Comparison of ENCODE assay signal across 8 cellular contexts in genomic region chr11:110093407-110094297, GRCh38. TPM values are rescaled to one million over a fixed set of nuclear protein-coding genes. Genes with fewer than 3 reads are reported as not detected.
A peak's percentile ranks its signal among the peaks of the same experiment; 100 is the strongest.
DNase-seq lines count a peak whose midpoint lies in the region; ATAC-seq, FAIRE-seq and TF ChIP-seq lines count a peak whose summit lies in the region.

No MANE protein-coding gene starts in this region.

- no peaks in the 10 kb centered on the region for H3K9me3 Mint-ChIP-seq in chondrocyte (ENCODE audit: low read depth)

- ATAC-seq in GM19455 (IDR thresholded peaks at IDR 0.05; ENCODE audit: unreplicated experiment), result peak; percentile 30
- ATAC-seq in HG03565 (IDR thresholded peaks at IDR 0.05; ENCODE audit: unreplicated experiment), result peak; percentile 10

- peak; percentile 63 for DNase-seq in EH (ENCODE audit: low read depth)
- peak; percentile 36 for DNase-seq in RWPE1 (ENCODE audit: low spot score)
- DNase-seq in chondrocyte (ENCODE audit: low spot score), result peak; percentile 87
- peak; percentile 30 for DNase-seq in kidney glomerular epithelial cell (lab: John Stamatoyannopoulos, UW)
- DNase-seq in small intestine, result peak; percentile 51
- DNase-seq in SIG-M5 treated with dmso at 0.1 percent for 504 hours (lab: John Stamatoyannopoulos, UW; ENCODE audit: unreplicated experiment), result no peak

- H3K27me3 Mint-ChIP-seq in chondrocyte (ENCODE audit: low read depth), result no peaks in the 10 kb centered on the region

- H3K27ac ChIP-seq in RWPE1 (peak overlapping the region; percentile 94), small intestine (ENCODE audit: low read depth in 1 of 2, low read length in 1 of 2) (peak overlapping the region; percentile 58 to 79)

- peak overlapping the region; percentile 92 for H3K4me3 Mint-ChIP-seq in chondrocyte (ENCODE audit: unreplicated experiment)

- H3K9me3 ChIP-seq in small intestine (ENCODE audit: control insufficient read depth, low read depth), result no peaks in the 10 kb centered on the region

- peak overlapping the region; percentile 62 to 84 for H3K4me3 ChIP-seq in small intestine (ENCODE audit: low read depth in 1 of 2, low read length in 2 of 2)

- CTCF ChIA-PET in RWPE1 (lab: Yijun Ruan, JAX), result interaction anchor here (0.6 to 2.1 kb wide), 13 partner anchors 11 to 359 kb away, joined by 3 to 8 read pairs (median 4); no protein-coding TSS in a partner anchor

- H3K27me3 ChIP-seq in small intestine (ENCODE audit: control insufficient read depth in 2 of 2, insufficient read depth in 2 of 2, low read length in 2 of 2), result peaks cover 0 to 2% of the 10 kb centered on the region in 2 donors

- 1 to 3% (median 1%) methylated on average over 41 to 80 of the region's 80 CpGs for WGBS in small intestine, 3 donors

- POLR2A ChIA-PET in RWPE1 (lab: Yijun Ruan, JAX; ENCODE audit: low non-redundant PET), result no interaction called here

- no peaks in the 10 kb centered on the region for H3K36me3 Mint-ChIP-seq in chondrocyte (ENCODE audit: low read depth)

- peaks cover 36% of the 10 kb centered on the region for H3K4me1 Mint-ChIP-seq in chondrocyte (ENCODE audit: low read depth)

- no peak for FAIRE-seq in small intestine (lab: Jason Lieb, UNC)

- H3K36me3 ChIP-seq in small intestine (ENCODE audit: control insufficient read depth in 2 of 2, insufficient read depth in 2 of 2, low read length in 2 of 2), result no peaks in the 10 kb centered on the region

- no peaks in the 10 kb centered on the region for H3K4me1 ChIP-seq in small intestine (ENCODE audit: control insufficient read depth in 2 of 2, insufficient read depth in 1 of 2, low read depth in 1 of 2, low read length in 1 of 2)

- TF ChIP-seq CTCF in RWPE1 (conservative IDR thresholded peaks at IDR 0.05; ENCODE audit: low read depth) (no peak), chondrocyte (IDR thresholded peaks at IDR 0.05) (no peak)

- peak overlapping the region; percentile 99 for H3K27ac Mint-ChIP-seq in chondrocyte (ENCODE audit: unreplicated experiment)

RNA-seq across cellular contexts. Expression of gene ZC3H12C, which starts 0.5 kb away (rescaled TPM):
- 8.9 to 10.2 TPM (median 10.1 TPM) in 3 replicates for total RNA-seq in chondrocyte
- polyA plus RNA-seq in small intestine, result 1 to 10 TPM in 1 of 3 donors, under 1 TPM in 2; 0.27 to 1.6 (median 0.67) TPM
